ENCODE assay signal across 25 cellular contexts in the genomic region with DNA sequence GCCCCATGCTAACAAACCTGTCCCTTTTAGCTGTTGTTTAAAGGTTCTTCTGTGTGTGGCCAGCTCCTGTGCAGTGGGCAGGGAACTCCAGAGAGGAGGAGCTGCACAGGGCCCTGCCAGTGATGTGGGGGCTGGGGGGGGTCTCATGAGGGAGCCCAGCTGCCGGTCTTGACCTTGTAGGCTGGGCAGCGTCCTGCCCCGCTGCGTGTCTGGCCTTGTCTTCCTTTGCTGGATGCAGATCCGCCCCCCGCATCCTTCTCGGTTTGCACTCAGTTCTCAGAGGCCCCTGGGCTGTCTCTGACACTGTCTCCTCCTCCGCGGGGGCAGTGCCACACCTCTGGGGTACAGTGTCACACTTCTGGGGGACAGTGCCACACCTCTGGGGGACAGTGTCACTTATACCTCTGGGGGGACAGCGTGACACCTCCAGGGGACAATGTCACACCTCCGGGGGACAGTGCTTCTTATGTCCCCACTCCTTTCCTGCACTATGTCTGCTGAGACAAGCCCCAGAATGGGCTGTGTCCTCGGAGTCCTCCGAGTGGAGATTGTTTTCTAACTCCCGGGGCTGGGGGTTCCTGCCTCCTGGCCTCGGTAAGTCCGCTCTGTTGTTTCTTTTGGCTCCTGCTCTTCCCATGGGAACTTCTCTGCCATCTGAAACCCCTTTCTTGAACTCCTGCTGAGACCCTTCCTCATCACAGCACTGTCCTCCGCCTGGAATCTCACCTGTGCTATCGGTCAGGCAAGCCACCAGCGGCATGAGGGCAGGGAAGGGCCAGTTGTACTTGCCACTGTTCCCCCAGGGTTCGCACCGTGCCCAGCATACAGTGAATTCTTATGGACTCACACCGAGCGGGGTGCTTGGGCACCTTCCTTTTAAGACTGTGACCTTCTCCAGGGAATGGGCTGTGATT.
DNase-seq lines count a peak whose midpoint lies in the region; ATAC-seq and TF ChIP-seq lines count a peak whose summit lies in the region.
"Had no signal": no experiment of that assay in that cellular context is flagged by ENCODE, and none has a peak within 500 bp of the region (broad histone marks: within the 10 kb centered on the region; RNA-seq: fewer than 3 reads in every experiment).

No MANE protein-coding gene starts in this region.

- TF ChIP-seq EP300 in stomach (IDR thresholded peaks at IDR 0.05), result no peak

- H3K9me3 Mint-ChIP-seq in activated CD8-positive, alpha-beta memory T cell treated with anti-CD3 and anti-CD28 coated beads, Interleukin-2, amount 10 ng/mL, durations not matched to agents 7 days and 5 days (ENCODE audit: low read depth), result no peaks in the 10 kb centered on the region
- H3K9me3 Mint-ChIP-seq in activated CD8-positive, alpha-beta T cell treated with anti-CD3 and anti-CD28 coated beads for 36 hours, result no peaks in the 10 kb centered on the region

- 50 to 65% (median 55%) methylated on average over 17 to 23 of the region's 23 CpGs for WGBS in stomach, 5 donors

- H3K4me1 Mint-ChIP-seq in activated CD8-positive, alpha-beta memory T cell treated with anti-CD3 and anti-CD28 coated beads, Interleukin-2, amount 10 ng/mL, durations not matched to agents 7 days and 5 days, result no peaks in the 10 kb centered on the region
- H3K4me1 Mint-ChIP-seq in activated CD8-positive, alpha-beta T cell treated with anti-CD3 and anti-CD28 coated beads for 36 hours (ENCODE audit: low read depth), result no peaks in the 10 kb centered on the region
- H3K4me1 Mint-ChIP-seq: CD4-positive, alpha-beta memory T cell had no signal

- H3K27ac ChIP-seq in stomach, result no peak overlapping the region
- H3K27ac ChIP-seq: GM23248 had no signal

- TF ChIP-seq CTCF in stomach (IDR thresholded peaks at IDR 0.05), result no peak
- TF ChIP-seq CTCF in activated CD8-positive, alpha-beta T cell treated with anti-CD3 and anti-CD28 coated beads for 36 hours (IDR thresholded peaks at IDR 0.05), result no peak

- intact Hi-C loops in stomach (cut with DNase I; ENCODE audit: low total_unique reads), result no loop called here
- intact Hi-C loops in activated CD8-positive, alpha-beta T cell treated with anti-CD3 and anti-CD28 coated beads for 36 hours (cut with micrococcal nuclease), result no loop called here

- no peak overlapping the region for H3K4me3 ChIP-seq in stomach
- H3K4me3 ChIP-seq: GM12878, GM23248, MG63 had no signal

- H3K4me1 ChIP-seq in stomach, result no peaks in the 10 kb centered on the region
- H3K4me1 ChIP-seq: Caco-2 had no signal

- peak; percentile 14 for DNase-seq in activated CD8-positive, alpha-beta memory T cell treated with anti-CD3 and anti-CD28 coated beads, Interleukin-2, amount 10 ng/mL, durations not matched to agents 7 days and 5 days
- DNase-seq in ecto neural progenitor cell (ENCODE audit: low spot score) (peak; percentile 15), mesenteric fat pad (ENCODE audit: low spot score) (peak; percentile 59), stomach (peak; percentile 16)
- DNase-seq in activated CD8-positive, alpha-beta T cell treated with anti-CD3 and anti-CD28 coated beads for 36 hours, result no peak
- DNase-seq: C1 segment of cervical spinal cord; Caco-2; CD4-positive, alpha-beta memory T cell; DMS 273 treated with DMSO at 0.1 percent for 48 hours; DMS79; EL; GDM1; GM23248; H7; HFFc6; KG1; MG63; NCI-H2029; NCI-H446; NCI-H524 treated with DMSO at 0.1 percent for 48 hours; NCI-H774 had no signal

- peaks cover 0 to 31% (median 4%) of the 10 kb centered on the region in 3 donors for H3K27me3 ChIP-seq in stomach
- H3K27me3 ChIP-seq: MG63 had no signal

- peaks cover 0 to 7% (median 0%) of the 10 kb centered on the region in 4 donors for H3K9me3 ChIP-seq in stomach
- H3K9me3 ChIP-seq: Caco-2, MG63 had no signal

- POLR2A ChIA-PET in activated CD8-positive, alpha-beta T cell treated with anti-CD3 and anti-CD28 coated beads for 36 hours (lab: Charles Lee), result no interaction called here

- H3K36me3 ChIP-seq in stomach, result no peaks in the 10 kb centered on the region
- H3K36me3 ChIP-seq: MG63 had no signal

- no peaks in the 10 kb centered on the region for H3K36me3 Mint-ChIP-seq in activated CD8-positive, alpha-beta memory T cell treated with anti-CD3 and anti-CD28 coated beads, Interleukin-2, amount 10 ng/mL, durations not matched to agents 7 days and 5 days
- no peaks in the 10 kb centered on the region for H3K36me3 Mint-ChIP-seq in activated CD8-positive, alpha-beta T cell treated with anti-CD3 and anti-CD28 coated beads for 36 hours (ENCODE audit: low read depth)
- H3K36me3 Mint-ChIP-seq: CD4-positive, alpha-beta memory T cell had no signal

- no peak for TF ChIP-seq POLR2A in stomach (IDR thresholded peaks at IDR 0.05)

- no peak for ATAC-seq in activated CD8-positive, alpha-beta memory T cell treated with anti-CD3 and anti-CD28 coated beads, Interleukin-2, amount 10 ng/mL, durations not matched to agents 7 days and 5 days
- ATAC-seq in HG03196 (IDR thresholded peaks at IDR 0.05; ENCODE audit: unreplicated experiment) (no peak), GM18867 (IDR thresholded peaks at IDR 0.05; ENCODE audit: unreplicated experiment) (no peak)
- ATAC-seq in activated CD8-positive, alpha-beta T cell treated with anti-CD3 and anti-CD28 coated beads for 36 hours, result no peak
- ATAC-seq: GM12878, SK-N-SH treated with all-trans-retinoic acid at 6 μM for 48 hours had no signal

- no peak overlapping the region for H3K4me3 Mint-ChIP-seq in activated CD8-positive, alpha-beta memory T cell treated with anti-CD3 and anti-CD28 coated beads, Interleukin-2, amount 10 ng/mL, durations not matched to agents 7 days and 5 days
- no peak overlapping the region for H3K4me3 Mint-ChIP-seq in activated CD8-positive, alpha-beta T cell treated with anti-CD3 and anti-CD28 coated beads for 36 hours
- H3K4me3 Mint-ChIP-seq: CD4-positive, alpha-beta memory T cell; HFFc6 had no signal

- H3K27ac Mint-ChIP-seq in activated CD8-positive, alpha-beta memory T cell treated with anti-CD3 and anti-CD28 coated beads, Interleukin-2, amount 10 ng/mL, durations not matched to agents 7 days and 5 days, result no peak overlapping the region
- no peak overlapping the region for H3K27ac Mint-ChIP-seq in activated CD8-positive, alpha-beta T cell treated with anti-CD3 and anti-CD28 coated beads for 36 hours
- H3K27ac Mint-ChIP-seq: CD4-positive, alpha-beta memory T cell; HFFc6 had no signal

- no peaks in the 10 kb centered on the region for H3K27me3 Mint-ChIP-seq in activated CD8-positive, alpha-beta memory T cell treated with anti-CD3 and anti-CD28 coated beads, Interleukin-2, amount 10 ng/mL, durations not matched to agents 7 days and 5 days
- H3K27me3 Mint-ChIP-seq in activated CD8-positive, alpha-beta T cell treated with anti-CD3 and anti-CD28 coated beads for 36 hours, result peaks cover 2% of the 10 kb centered on the region
- H3K27me3 Mint-ChIP-seq: CD4-positive, alpha-beta memory T cell had no signal

- CTCF ChIA-PET in activated CD8-positive, alpha-beta memory T cell treated with anti-CD3 and anti-CD28 coated beads, Interleukin-2, amount 10 ng/mL, durations not matched to agents 7 days and 5 days (lab: Charles Lee), result no interaction called here
- CTCF ChIA-PET in activated CD8-positive, alpha-beta T cell treated with anti-CD3 and anti-CD28 coated beads for 36 hours (lab: Charles Lee), result no interaction called here
